Comparison of ENCODE assay signal across 1 cellular context in genomic region chr11:66001941-66002647, GRCh38.
A peak's percentile ranks its signal among the peaks of the same experiment; 100 is the strongest.
TF ChIP-seq lines count a peak whose summit lies in the region.

Gene BANF1, plus strand, starts transcription at chr11:66002503. Its CDS starts 748 bp downstream, at chr11:66003251.
Gene EIF1AD, minus strand, starts transcription at chr11:66002157. Its CDS starts 1,768 bp downstream, at chr11:66000389.

TF ChIP-seq in HepG2, 621 proteins besides CTCF, POLR2A, EP300 and RAD21 (continued from another document and continues in another):
- TF ChIP-seq ZFP91 (CRISPR knock-in tag; IDR thresholded peaks at IDR 0.05; ENCODE audit: borderline replicate concordance) (peak; percentile 98), IRF9 (CRISPR knock-in tag; IDR thresholded peaks at IDR 0.05; ENCODE audit: borderline replicate concordance) (peak; percentile 66; the same call in 1 of the 2 replicates), ATF5 (CRISPR knock-in tag; IDR thresholded peaks at IDR 0.05; ENCODE audit: low read depth) (peak; percentile 70; the same call in 1 of the 2 replicates), MTF2 (CRISPR knock-in tag; IDR thresholded peaks at IDR 0.05; ENCODE audit: borderline replicate concordance) (no peak), MXI1 (IDR thresholded peaks at IDR 0.05; ENCODE audit: borderline replicate concordance, low read depth, low read length) (peak; percentile 68; the same call in 1 of the 3 replicates), SMAD9 (CRISPR knock-in tag; IDR thresholded peaks at IDR 0.05) (0 out of 2 replicates have a peak, but pooled peaks have one; percentile 24), TIGD3 (CRISPR knock-in tag; IDR thresholded peaks at IDR 0.05; ENCODE audit: borderline replicate concordance) (peak; percentile 33; the same call in 1 of the 2 replicates), ZFX (CRISPR knock-in tag; IDR thresholded peaks at IDR 0.05; ENCODE audit: low read depth) (peak; percentile 99), ZNF724P (CRISPR knock-in tag; IDR thresholded peaks at IDR 0.05; ENCODE audit: borderline replicate concordance) (peak; percentile 76; the same call in 1 of the 2 replicates), LCORL (IDR thresholded peaks at IDR 0.05) (no peak), LCORL (CRISPR knock-in tag; IDR thresholded peaks at IDR 0.05) (peak; percentile 66), ZNF839 (CRISPR knock-in tag; IDR thresholded peaks at IDR 0.05; ENCODE audit: borderline replicate concordance) (peak; percentile 98), RXRB (CRISPR knock-in tag; IDR thresholded peaks at IDR 0.05; ENCODE audit: borderline replicate concordance) (peak; percentile 43; the same call in 1 of the 2 replicates), NFIB (CRISPR knock-in tag; IDR thresholded peaks at IDR 0.05; ENCODE audit: borderline replicate concordance) (no peak), RORA (CRISPR knock-in tag; IDR thresholded peaks at IDR 0.05) (no peak), ZNF572 (CRISPR knock-in tag; IDR thresholded peaks at IDR 0.05) (peak; percentile 95; the same call in 1 of the 2 replicates), ZNF484 (CRISPR knock-in tag; IDR thresholded peaks at IDR 0.05; ENCODE audit: borderline replicate concordance, low read depth) (no peak), BCL3 (CRISPR knock-in tag; IDR thresholded peaks at IDR 0.05) (peak; percentile 41), NCOA1 (CRISPR knock-in tag; IDR thresholded peaks at IDR 0.05) (no peak), ZMAT3 (CRISPR knock-in tag; conservative IDR thresholded peaks at IDR 0.05) (peak; percentile 88; the same call in 1 of the 2 replicates), ZNF670 (CRISPR knock-in tag; IDR thresholded peaks at IDR 0.05; ENCODE audit: borderline replicate concordance) (0 out of 2 replicates have a peak, but pooled peaks have one; percentile 63), RFXAP (CRISPR knock-in tag; IDR thresholded peaks at IDR 0.05; ENCODE audit: borderline replicate concordance) (no peak; the same call in 1 of the 2 replicates), CBX5 (CRISPR knock-in tag; IDR thresholded peaks at IDR 0.05; ENCODE audit: borderline replicate concordance) (peak; percentile 87; the same call in 1 of the 2 replicates), ZNF33A (CRISPR knock-in tag; IDR thresholded peaks at IDR 0.05; ENCODE audit: borderline replicate concordance) (no peak), RFXANK (CRISPR knock-in tag; IDR thresholded peaks at IDR 0.05) (peak; percentile 81; the same call in 1 of the 2 replicates), ZBTB14 (CRISPR knock-in tag; IDR thresholded peaks at IDR 0.05) (no peak), ZNF772 (CRISPR knock-in tag; IDR thresholded peaks at IDR 0.05) (no peak; the same call in 1 of the 2 replicates), TFDP2 (CRISPR knock-in tag; IDR thresholded peaks at IDR 0.05) (peak; percentile 71; the same call in 1 of the 2 replicates), ZNF441 (CRISPR knock-in tag; IDR thresholded peaks at IDR 0.05; ENCODE audit: borderline replicate concordance) (peak; percentile 34; the same call in 1 of the 2 replicates), ZC3H4 (CRISPR knock-in tag; IDR thresholded peaks at IDR 0.05; ENCODE audit: borderline replicate concordance) (no peak), BRF2 (CRISPR knock-in tag; IDR thresholded peaks at IDR 0.05) (0 out of 2 replicates have a peak, but pooled peaks have one; percentile 27), SP2 (CRISPR knock-in tag; IDR thresholded peaks at IDR 0.05) (peak; percentile 76), SETDB1 (CRISPR knock-in tag; IDR thresholded peaks at IDR 0.05; ENCODE audit: borderline replicate concordance) (peak; percentile 90; the same call in 1 of the 2 replicates), ATF3 (CRISPR knock-in tag; IDR thresholded peaks at IDR 0.05) (peak; percentile 48), MED8 (CRISPR knock-in tag; IDR thresholded peaks at IDR 0.05; ENCODE audit: insufficient replicate concordance) (peak; percentile 68), ZNF646 (CRISPR knock-in tag; IDR thresholded peaks at IDR 0.05) (no peak), HCFC1 (IDR thresholded peaks at IDR 0.05; ENCODE audit: low read depth, low read length) (peak; percentile 78), ZNF850 (CRISPR knock-in tag; conservative IDR thresholded peaks at IDR 0.05) (0 out of 2 replicates have a peak, but pooled peaks have one; percentile 22), ZNF7 (CRISPR knock-in tag; IDR thresholded peaks at IDR 0.05) (no peak), THRA (CRISPR knock-in tag; IDR thresholded peaks at IDR 0.05; ENCODE audit: borderline replicate concordance) (peak; percentile 82), ZNF564 (CRISPR knock-in tag; IDR thresholded peaks at IDR 0.05) (peak; percentile 78; the same call in 1 of the 2 replicates), NONO (IDR thresholded peaks at IDR 0.05) (no peak), NONO (CRISPR knock-in tag; conservative IDR thresholded peaks at IDR 0.05) (peak; percentile 87), FIP1L1 (IDR thresholded peaks at IDR 0.05; ENCODE audit: borderline replicate concordance, insufficient read depth, low read depth, low read length) (0 out of 2 replicates have a peak, but pooled peaks have one; percentile 68), RBFOX2 (IDR thresholded peaks at IDR 0.05; ENCODE audit: low read depth, low read length) (peak; percentile 79)
